ENCODE assay signal across 15 cellular contexts in the genomic region with DNA sequence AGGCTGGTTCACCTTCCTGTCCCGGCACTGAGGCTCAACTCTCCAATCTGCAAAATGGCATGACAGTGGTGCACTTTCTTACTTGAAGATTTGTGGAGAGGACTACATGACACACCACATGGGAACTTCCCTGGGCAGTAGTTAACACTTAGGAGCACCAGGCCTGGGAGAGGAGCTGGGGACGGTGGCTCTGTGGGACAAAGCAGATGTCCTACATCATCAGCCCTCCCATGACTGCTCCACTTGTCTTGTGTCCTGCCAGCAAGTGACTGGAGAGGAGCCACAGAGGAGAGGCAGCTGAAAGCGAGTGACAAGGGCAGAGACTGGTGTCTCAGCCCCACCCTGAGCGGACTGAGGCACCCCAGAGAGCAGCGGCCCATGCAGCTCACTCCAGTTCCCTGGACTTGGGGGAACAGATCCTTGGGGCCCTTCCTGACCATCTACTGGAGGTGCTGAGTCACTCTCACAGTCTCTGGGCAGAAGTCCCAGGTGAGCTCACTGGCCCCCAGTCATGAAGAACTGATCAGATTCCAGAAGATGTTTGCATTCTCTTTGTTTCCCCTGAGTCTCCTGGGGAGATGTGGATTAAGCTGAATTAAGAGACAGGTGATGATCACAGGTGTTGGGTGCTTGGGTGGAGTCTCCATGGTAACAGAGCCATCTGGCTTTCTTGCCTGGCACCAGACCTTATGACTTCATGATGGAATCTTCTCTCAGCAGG. TPM values are rescaled to one million over a fixed set of nuclear protein-coding genes. Genes with fewer than 3 reads are reported as not detected.
A peak's percentile ranks its signal among the peaks of the same experiment; 100 is the strongest.
DNase-seq lines count a peak whose midpoint lies in the region; ATAC-seq and TF ChIP-seq lines count a peak whose summit lies in the region.
"Had no signal": no experiment of that assay in that cellular context is flagged by ENCODE, and none has a peak within 500 bp of the region (broad histone marks: within the 10 kb centered on the region; RNA-seq: fewer than 3 reads in every experiment).

No MANE protein-coding gene starts in this region.

- no peaks in the 10 kb centered on the region for H3K27me3 ChIP-seq in Karpas-422 (ENCODE audit: low read length)
- peaks cover 26% of the 10 kb centered on the region for H3K27me3 ChIP-seq in foreskin keratinocyte
- no peaks in the 10 kb centered on the region for H3K27me3 ChIP-seq in adrenal gland
- H3K27me3 ChIP-seq: BE2C, right lobe of liver, stomach had no signal

- H3K36me3 ChIP-seq in Karpas-422 (ENCODE audit: insufficient read depth, low read length) (no peaks in the 10 kb centered on the region), adrenal gland (replicated peaks in 1 of 2) (no peaks in the 10 kb centered on the region)
- H3K36me3 ChIP-seq: BE2C, right lobe of liver, stomach had no signal

- H3K27ac ChIP-seq in Karpas-422 (ENCODE audit: low read length): no peak overlapping the region
- no peak overlapping the region for H3K27ac ChIP-seq in foreskin keratinocyte
- H3K27ac ChIP-seq in adrenal gland: no peak overlapping the region
- H3K27ac ChIP-seq: PC-9, right lobe of liver, stomach had no signal

- intact Hi-C loops in adrenal gland (cut with DNase I): no loop called here

- TF ChIP-seq CTCF in foreskin keratinocyte (conservative IDR thresholded peaks at IDR 0.05) (no peak), adrenal gland (IDR thresholded peaks at IDR 0.05) (no peak)

- H2AFZ ChIP-seq in Karpas-422 (ENCODE audit: low read length): no peak overlapping the region
- H2AFZ ChIP-seq: PC-9 had no signal

- H3K9ac ChIP-seq in Karpas-422 (ENCODE audit: low read length): no peak overlapping the region

- no peaks in the 10 kb centered on the region for H3K9me2 ChIP-seq in Karpas-422 (replicated peaks; ENCODE audit: insufficient read depth, low read length)

- H3K4me3 ChIP-seq in Karpas-422 (ENCODE audit: low read length): no peak overlapping the region
- H3K4me3 ChIP-seq in adrenal gland: no peak overlapping the region
- H3K4me3 ChIP-seq: PC-9, right lobe of liver, stomach had no signal

- no peaks in the 10 kb centered on the region for H4K20me1 ChIP-seq in Karpas-422 (ENCODE audit: insufficient read depth, low read depth, low read length)

- no peaks in the 10 kb centered on the region for H3K79me2 ChIP-seq in Karpas-422 (ENCODE audit: low read length)

- TF ChIP-seq POLR2A in adrenal gland (IDR thresholded peaks at IDR 0.05): no peak

- DNase-seq in COR-L47 (lab: John Stamatoyannopoulos, UW) (peak; percentile 98), Karpas-422 (peak; percentile 42), NCI-H2196 treated with DMSO at 0.1 percent for 48 hours (lab: John Stamatoyannopoulos, UW; ENCODE audit: unreplicated experiment) (peak; percentile 93), foreskin keratinocyte (peak; percentile 42 to 58), NCI-H446 treated with DMSO at 0.1 percent for 48 hours (lab: John Stamatoyannopoulos, UW) (no peak), adrenal gland (no peak), RKO (ENCODE audit: low spot score) (no peak), dermis blood vessel endothelial cell (no peak)
- DNase-seq: activated gamma-delta T cell, BE2C, naive B cell, right lobe of liver, stomach had no signal

- H3K9me3 ChIP-seq in Karpas-422 (ENCODE audit: low read length) (no peaks in the 10 kb centered on the region), adrenal gland (replicated peaks in 1 of 3) (no peaks in the 10 kb centered on the region)
- H3K9me3 ChIP-seq: BE2C, right lobe of liver, stomach had no signal

- WGBS in adrenal gland, 4 donors: 69 to 81% (median 72%) methylated on average over 2 to 5 of the region's 5 CpGs

- peak; percentile 65 for ATAC-seq in foreskin keratinocyte

- no peak overlapping the region for H3K4me2 ChIP-seq in Karpas-422 (ENCODE audit: low read depth, low read length, poor library complexity, severe bottlenecking)
- H3K4me2 ChIP-seq: PC-9 had no signal

- peaks cover 17% of the 10 kb centered on the region for H3K4me1 ChIP-seq in Karpas-422 (ENCODE audit: low read length)
- H3K4me1 ChIP-seq in foreskin keratinocyte: no peaks in the 10 kb centered on the region
- H3K4me1 ChIP-seq in adrenal gland (replicated peaks in 1 of 2): no peaks in the 10 kb centered on the region
- H3K4me1 ChIP-seq: BE2C, right lobe of liver, stomach had no signal

RNA-seq across cellular contexts. Expression of gene SLC25A48, which starts 13.2 kb away (rescaled TPM):
- not detected in 2 replicates for total RNA-seq in Karpas-422 (2014; rRNA removed; shearing (Covaris generic); ENCODE audit: low replicate concordance)
- total RNA-seq in foreskin keratinocyte: not detected in 2 replicates
- polyA plus RNA-seq in foreskin keratinocyte: not detected in 2 replicates
- total RNA-seq in adrenal gland: not detected
- not detected for polyA plus RNA-seq in adrenal gland
- not detected in 2 replicates for total RNA-seq in dermis blood vessel endothelial cell
- total RNA-seq: LHCN-M2, PC-9 had no signal

Comparison
In these comparisons a context has a peak if more than half of its experiments do, and no peak if none do; other contexts are left out.
1. DNase-seq: peak in COR-L47 (single experiment), Karpas-422 (single experiment), NCI-H2196 treated with DMSO at 0.1 percent for 48 hours (single experiment) and foreskin keratinocyte (2 of 2); none in NCI-H446 treated with DMSO at 0.1 percent for 48 hours (single experiment), adrenal gland (0 of 7), RKO (single experiment) and dermis blood vessel endothelial cell (single experiment).